In the genomic region with DNA sequence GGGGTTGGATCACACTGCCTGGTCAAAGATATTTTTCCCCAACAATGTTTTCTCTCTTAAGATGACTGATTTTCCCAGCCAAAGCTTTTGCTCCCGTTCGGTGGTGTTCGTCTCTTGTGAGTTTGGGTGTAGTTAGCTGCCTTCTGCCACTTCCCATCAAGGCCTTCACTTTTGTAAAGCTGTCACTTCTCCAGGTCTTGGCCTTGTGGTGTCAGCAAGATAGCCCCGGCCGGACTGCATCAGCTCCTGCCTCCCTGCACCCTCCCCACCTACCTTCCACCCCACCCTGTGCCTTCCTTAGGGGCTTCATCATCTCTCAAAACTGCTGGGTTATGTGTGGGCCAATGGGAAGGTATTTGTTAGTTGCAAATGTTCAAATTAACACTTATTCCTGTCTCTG, we compare ENCODE assay signal across 26 cellular contexts.
"Had no signal": no experiment of that assay in that cellular context is flagged by ENCODE, and none has a peak within 500 bp of the region (broad histone marks: within the 10 kb centered on the region; RNA-seq: fewer than 3 reads in every experiment).

No MANE protein-coding gene starts in this region.

- H3K79me2 ChIP-seq: hepatocyte had no signal

- H3K27ac Mint-ChIP-seq: naive thymus-derived CD4-positive, alpha-beta T cell; natural killer cell treated with Interleukin-12 subunit alpha and Interleukin-12 subunit beta and Interleukin-15 and Interleukin-18, amount 100 ng/mL, for 72 hours; stimulated activated naive B cell treated with anti-CD40 and anti-IgM and Interleukin-4, amounts not matched to agents 10 μg/mL and 1 μg/mL and 100 μg/mL, for 72 hours had no signal

- H3K4me3 ChIP-seq: hepatocyte, left ventricle myocardium inferior, lung, mucosa of descending colon, pancreas, prostate gland, skin epidermis, stomach, testis, thyroid gland, transverse colon, upper lobe of right lung had no signal

- H3K27me3 Mint-ChIP-seq: stimulated activated naive B cell treated with anti-CD40 and anti-IgM and Interleukin-4, amounts not matched to agents 10 μg/mL and 1 μg/mL and 100 μg/mL, for 72 hours had no signal

- H2AFZ ChIP-seq: hepatocyte had no signal

- H3K9me3 ChIP-seq: pancreas, prostate gland, testis, thyroid gland, upper lobe of right lung had no signal

- H3K27me3 ChIP-seq: hepatocyte, pancreas, testis, thyroid gland, transverse colon, upper lobe of right lung had no signal

- H3K4me3 Mint-ChIP-seq: naive thymus-derived CD4-positive, alpha-beta T cell; natural killer cell treated with Interleukin-12 subunit alpha and Interleukin-12 subunit beta and Interleukin-15 and Interleukin-18, amount 100 ng/mL, for 72 hours; stimulated activated naive B cell treated with anti-CD40 and anti-IgM and Interleukin-4, amounts not matched to agents 10 μg/mL and 1 μg/mL and 100 μg/mL, for 72 hours had no signal

- ATAC-seq: mucosa of descending colon; naive thymus-derived CD4-positive, alpha-beta T cell; natural killer cell treated with Interleukin-12 subunit alpha and Interleukin-12 subunit beta and Interleukin-15 and Interleukin-18, amount 100 ng/mL, for 72 hours; pancreas; right cardiac atrium; sciatic nerve; stimulated activated naive B cell treated with anti-CD40 and anti-IgM and Interleukin-4, amounts not matched to agents 10 μg/mL and 1 μg/mL and 100 μg/mL, for 72 hours; stimulated activated naive CD8-positive, alpha-beta T cell treated with anti-CD3 and anti-CD28 coated beads, Interleukin-15, Interleukin-2, amounts not matched to agents 100 U/mL and 50 U/mL, for 24 hours; upper lobe of right lung had no signal

- H3K4me2 ChIP-seq: hepatocyte had no signal

- DNase-seq: islet precursor cell; left ventricle myocardium inferior; midbrain; mucosa of descending colon; naive thymus-derived CD4-positive, alpha-beta T cell; pancreas; posterior cingulate gyrus; retina; right cardiac atrium; stimulated activated CD4-positive, alpha-beta T cell treated with anti-CD3 and anti-CD28 coated beads, Interleukin-12 subunit alpha, Interleukin-12 subunit beta, amount 100 ng/mL, for 4 hours; stimulated activated CD4-positive, alpha-beta T cell treated with anti-CD3 and anti-CD28 coated beads, Interleukin-15, amount 100 ng/mL, for 24 hours; stimulated activated CD4-positive, alpha-beta T cell treated with anti-CD3 and anti-CD28 coated beads, Interleukin-2, amount 100 ng/mL, for 24 hours; stimulated activated CD4-positive, alpha-beta T cell treated with anti-CD3 and anti-CD28 coated beads, Interleukin-4, amount 100 ng/mL, for 1 hour; stimulated activated naive B cell treated with anti-CD40 and anti-IgM and Interleukin-4, amounts not matched to agents 10 μg/mL and 1 μg/mL and 100 μg/mL, for 72 hours; stimulated activated naive CD8-positive, alpha-beta T cell treated with anti-CD3 and anti-CD28 coated beads, Interleukin-15, Interleukin-2, amounts not matched to agents 100 U/mL and 50 U/mL, for 24 hours; stomach; testis; thyroid gland; transverse colon; upper lobe of right lung had no signal

- H3K36me3 ChIP-seq: left ventricle myocardium inferior, pancreas, prostate gland, stomach, thyroid gland, transverse colon, upper lobe of right lung had no signal

- H3K4me1 ChIP-seq: left ventricle myocardium inferior, pancreas, prostate gland, stomach, testis, thyroid gland, transverse colon, upper lobe of right lung had no signal

- H3K27ac ChIP-seq: hepatocyte, left ventricle myocardium inferior, pancreas, prostate gland, skin epidermis, stomach, testis, thyroid gland, transverse colon, upper lobe of right lung had no signal

- H3K36me3 Mint-ChIP-seq: natural killer cell treated with Interleukin-12 subunit alpha and Interleukin-12 subunit beta and Interleukin-15 and Interleukin-18, amount 100 ng/mL, for 72 hours had no signal
